17 cellular contexts compared by ENCODE assay signal in the genomic region with DNA sequence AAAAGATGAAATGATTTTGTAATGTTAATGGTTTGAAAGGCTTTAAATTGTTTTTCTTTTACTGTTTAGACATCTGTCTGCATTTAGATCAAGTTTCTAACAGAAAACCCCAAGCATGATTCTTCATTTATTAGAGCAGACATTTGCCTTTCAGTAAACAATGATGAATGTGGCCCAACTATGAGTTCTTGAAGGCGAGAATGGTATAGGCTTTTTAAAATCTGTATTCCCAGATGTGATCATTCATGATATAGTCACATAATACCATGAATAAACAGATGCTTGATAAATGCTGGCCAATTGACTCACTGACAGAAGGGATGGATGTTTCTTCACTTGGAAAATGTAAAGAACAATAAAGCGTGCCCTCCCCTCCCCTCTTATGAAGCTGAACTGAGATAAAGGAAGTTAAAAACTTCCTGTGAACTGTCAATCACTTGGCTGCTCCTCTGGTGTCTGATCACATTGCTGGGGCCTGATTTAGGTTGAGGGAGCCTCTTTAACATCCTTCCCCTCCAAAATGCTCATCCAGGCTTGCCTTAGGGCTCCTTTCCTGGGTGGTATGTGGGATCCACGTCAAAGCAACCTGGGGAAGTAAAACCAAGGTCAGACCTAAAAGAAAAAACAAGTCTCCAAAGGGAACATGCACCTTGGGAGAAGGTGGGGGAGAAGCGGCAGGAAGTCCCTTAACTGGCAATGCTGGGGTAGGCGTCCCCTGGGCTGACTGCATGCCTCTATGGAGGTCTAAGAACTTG. TPM values are rescaled to one million over a fixed set of nuclear protein-coding genes. Genes with fewer than 3 reads are reported as not detected.
DNase-seq lines count a peak whose midpoint lies in the region; ATAC-seq and TF ChIP-seq lines count a peak whose summit lies in the region.
"Had no signal": no experiment of that assay in that cellular context is flagged by ENCODE, and none has a peak within 500 bp of the region (broad histone marks: within the 10 kb centered on the region; RNA-seq: fewer than 3 reads in every experiment).

No MANE protein-coding gene starts in this region.

- WGBS in smooth muscle cell (ENCODE audit: low lambda C conversion rate) = 56% methylated on average over 5 of the region's 5 CpGs

- ATAC-seq in DND-41 (ENCODE audit: insufficient read depth, low read depth) (peak; percentile 77), HG02981 (IDR thresholded peaks at IDR 0.05; ENCODE audit: unreplicated experiment) (no peak), GM19035 (IDR thresholded peaks at IDR 0.05; ENCODE audit: unreplicated experiment) (no peak)

- no peaks in the 10 kb centered on the region for H3K27me3 Mint-ChIP-seq in activated CD4-positive, alpha-beta memory T cell treated with anti-CD3 and anti-CD28 coated beads, Interleukin-2, amount 10 ng/mL, durations not matched to agents 7 days and 5 days

- CTCF ChIA-PET in activated CD4-positive, alpha-beta memory T cell treated with anti-CD3 and anti-CD28 coated beads, Interleukin-2, amount 10 ng/mL, durations not matched to agents 7 days and 5 days (lab: Charles Lee) = no interaction called here

- H3K9me3 Mint-ChIP-seq in activated CD4-positive, alpha-beta memory T cell treated with anti-CD3 and anti-CD28 coated beads, Interleukin-2, amount 10 ng/mL, durations not matched to agents 7 days and 5 days = no peaks in the 10 kb centered on the region
- H3K9me3 Mint-ChIP-seq: H9 had no signal

- no peaks in the 10 kb centered on the region for H3K9me3 ChIP-seq in DND-41 (ENCODE audit: insufficient read depth, low read length, severe bottlenecking)
- H3K9me3 ChIP-seq in Loucy (ENCODE audit: insufficient read depth, low read depth, low read length) = no peaks in the 10 kb centered on the region
- H3K9me3 ChIP-seq in smooth muscle cell (replicated peaks; ENCODE audit: low read depth) = no peaks in the 10 kb centered on the region
- H3K9me3 ChIP-seq: BE2C had no signal

- H4K20me1 ChIP-seq in DND-41 (ENCODE audit: insufficient read depth, low read length) = no peaks in the 10 kb centered on the region
- no peaks in the 10 kb centered on the region for H4K20me1 ChIP-seq in Loucy (ENCODE audit: insufficient read depth, low read length, poor library complexity, severe bottlenecking)
- no peaks in the 10 kb centered on the region for H4K20me1 ChIP-seq in smooth muscle cell (ENCODE audit: low read depth)

- no peak overlapping the region for H3K4me3 ChIP-seq in DND-41 (ENCODE audit: low read depth in 1 of 2, low read length in 2 of 2)
- peak overlapping the region; percentile 9 for H3K4me3 ChIP-seq in Loucy (ENCODE audit: low read length, poor library complexity, severe bottlenecking)
- H3K4me3 ChIP-seq in coronary artery = no peak overlapping the region
- no peak overlapping the region for H3K4me3 ChIP-seq in smooth muscle cell

- DNase-seq in DND-41 = no peak
- peak; percentile 17 for DNase-seq in coronary artery (ENCODE audit: low spot score)
- DNase-seq in smooth muscle cell (lab: John Stamatoyannopoulos, UW; ENCODE audit: unreplicated experiment) = no peak
- DNase-seq in NCI-H2029 treated with DMSO at 0.1 percent for 48 hours (lab: John Stamatoyannopoulos, UW) = no peak
- DNase-seq in activated CD4-positive, alpha-beta memory T cell treated with anti-CD3 and anti-CD28 coated beads, Interleukin-2, amount 10 ng/mL, durations not matched to agents 7 days and 5 days = no peak
- DNase-seq: BE2C, DMS 273 treated with DMSO at 0.1 percent for 48 hours, EL, H9, IMR-90, NCI-H1048, NCI-H1694, NCI-H446 treated with DMSO at 0.1 percent for 48 hours, NCI-H774 had no signal

- POLR2A ChIA-PET in activated CD4-positive, alpha-beta memory T cell treated with anti-CD3 and anti-CD28 coated beads, Interleukin-2, amount 10 ng/mL, durations not matched to agents 7 days and 5 days (lab: Charles Lee) = no interaction called here

- no peak for TF ChIP-seq CTCF in DND-41 (IDR thresholded peaks at IDR 0.05; ENCODE audit: borderline replicate concordance, extremely low read depth, low read length, poor library complexity, severe bottlenecking)
- no peak for TF ChIP-seq CTCF in Loucy (conservative IDR thresholded peaks at IDR 0.05; ENCODE audit: low read length)
- no peak for TF ChIP-seq CTCF in coronary artery (IDR thresholded peaks at IDR 0.05)
- TF ChIP-seq CTCF in smooth muscle cell (IDR thresholded peaks at IDR 0.05; ENCODE audit: borderline replicate concordance, insufficient read depth, poor library complexity, severe bottlenecking) = no peak

- H3K36me3 ChIP-seq in DND-41 (ENCODE audit: insufficient read depth, low read length) (no peaks in the 10 kb centered on the region), Loucy (ENCODE audit: insufficient read depth, low read length) (no peaks in the 10 kb centered on the region), smooth muscle cell (ENCODE audit: low read depth) (no peaks in the 10 kb centered on the region)
- H3K36me3 ChIP-seq: BE2C had no signal

- peaks cover 20% of the 10 kb centered on the region for H3K4me1 ChIP-seq in DND-41 (ENCODE audit: insufficient read depth, low read length)
- peaks cover 55% of the 10 kb centered on the region for H3K4me1 ChIP-seq in Loucy (ENCODE audit: insufficient read depth, low read length, poor library complexity, severe bottlenecking)
- no peaks in the 10 kb centered on the region for H3K4me1 ChIP-seq in smooth muscle cell (ENCODE audit: low read depth)
- H3K4me1 ChIP-seq: BE2C had no signal

- no peaks in the 10 kb centered on the region for H3K79me2 ChIP-seq in DND-41 (ENCODE audit: insufficient read depth, low read length)
- no peaks in the 10 kb centered on the region for H3K79me2 ChIP-seq in Loucy (ENCODE audit: insufficient read depth, low read length)
- H3K79me2 ChIP-seq in smooth muscle cell (ENCODE audit: low read depth) = no peaks in the 10 kb centered on the region

- no peak overlapping the region for H3K27ac Mint-ChIP-seq in activated CD4-positive, alpha-beta memory T cell treated with anti-CD3 and anti-CD28 coated beads, Interleukin-2, amount 10 ng/mL, durations not matched to agents 7 days and 5 days

- H3K9me2 ChIP-seq in Loucy (replicated peaks; ENCODE audit: low read depth, low read length) = no peaks in the 10 kb centered on the region

- no peak overlapping the region for H3K4me3 Mint-ChIP-seq in activated CD4-positive, alpha-beta memory T cell treated with anti-CD3 and anti-CD28 coated beads, Interleukin-2, amount 10 ng/mL, durations not matched to agents 7 days and 5 days
- H3K4me3 Mint-ChIP-seq: H9 had no signal

- 0 out of 2 replicates have a peak overlapping the region, but pooled peaks have one; percentile 10 for H2AFZ ChIP-seq in DND-41 (ENCODE audit: low read depth, low read length)
- peak overlapping the region; percentile 42 for H2AFZ ChIP-seq in Loucy (ENCODE audit: low read length)
- H2AFZ ChIP-seq in smooth muscle cell (ENCODE audit: low read depth) = no peak overlapping the region

- H3K27ac ChIP-seq in DND-41 (ENCODE audit: low read length) (0 out of 2 replicates have a peak overlapping the region, but pooled peaks have one; percentile 2), coronary artery (no peak overlapping the region), smooth muscle cell (ENCODE audit: low read depth) (peak overlapping the region; percentile 29)

- H3K27me3 ChIP-seq in DND-41 (ENCODE audit: insufficient read depth, low read length, poor library complexity) (no peaks in the 10 kb centered on the region), Loucy (ENCODE audit: insufficient read depth, low read length, poor library complexity, severe bottlenecking) (no peaks in the 10 kb centered on the region), smooth muscle cell (ENCODE audit: low read depth) (no peaks in the 10 kb centered on the region)

- peaks cover 41% of the 10 kb centered on the region for H3K4me1 Mint-ChIP-seq in activated CD4-positive, alpha-beta memory T cell treated with anti-CD3 and anti-CD28 coated beads, Interleukin-2, amount 10 ng/mL, durations not matched to agents 7 days and 5 days

- H3K4me2 ChIP-seq in DND-41 (ENCODE audit: insufficient read depth, low read length) (no peak overlapping the region), Loucy (ENCODE audit: low read depth, low read length, poor library complexity, severe bottlenecking) (peak overlapping the region; percentile 54), smooth muscle cell (no peak overlapping the region)

- no peaks in the 10 kb centered on the region for H3F3A ChIP-seq in Loucy (ENCODE audit: low read depth)
- peaks cover 4% of the 10 kb centered on the region for H3F3A ChIP-seq in smooth muscle cell (ENCODE audit: low read depth)

- H3K9ac ChIP-seq in DND-41 (ENCODE audit: low read depth, low read length) = no peak overlapping the region
- H3K9ac ChIP-seq in Loucy (ENCODE audit: low read depth, low read length, poor library complexity, severe bottlenecking) = no peak overlapping the region
- H3K9ac ChIP-seq in smooth muscle cell (ENCODE audit: low read depth) = no peak overlapping the region

- H3K36me3 Mint-ChIP-seq in activated CD4-positive, alpha-beta memory T cell treated with anti-CD3 and anti-CD28 coated beads, Interleukin-2, amount 10 ng/mL, durations not matched to agents 7 days and 5 days (ENCODE audit: low read depth) = no peaks in the 10 kb centered on the region

RNA-seq across cellular contexts. Expression of gene CAPN14, which starts 3.3 kb away (rescaled TPM):
- total RNA-seq in smooth muscle cell = 0.13 and 0.58 TPM in 2 replicates
- 0.27 and 0.55 TPM in 2 replicates for polyA plus RNA-seq in smooth muscle cell
- total RNA-seq in activated CD4-positive, alpha-beta memory T cell treated with anti-CD3 and anti-CD28 coated beads, Interleukin-2, amount 10 ng/mL, durations not matched to agents 7 days and 5 days = under 1 TPM; 0.35 TPM

RNA-seq across cellular contexts. Expression of gene EHD3, which starts 19.9 kb away (rescaled TPM):
- total RNA-seq in smooth muscle cell = 13.8 and 19.0 TPM in 2 replicates
- 12.4 and 15.5 TPM in 2 replicates for polyA plus RNA-seq in smooth muscle cell
- total RNA-seq in activated CD4-positive, alpha-beta memory T cell treated with anti-CD3 and anti-CD28 coated beads, Interleukin-2, amount 10 ng/mL, durations not matched to agents 7 days and 5 days = 1 to 10 TPM in 1 of 2 experiments, under 1 TPM in 1; 0.86 to 1.1 TPM

Comparison
In these comparisons a context has a peak if more than half of its experiments do, and no peak if none do; other contexts are left out.
1. H3K27ac ChIP-seq: peak in DND-41 (single experiment) and smooth muscle cell (single experiment); none in coronary artery (0 of 2).